8 cellular contexts compared by ENCODE assay signal in the genomic region with DNA sequence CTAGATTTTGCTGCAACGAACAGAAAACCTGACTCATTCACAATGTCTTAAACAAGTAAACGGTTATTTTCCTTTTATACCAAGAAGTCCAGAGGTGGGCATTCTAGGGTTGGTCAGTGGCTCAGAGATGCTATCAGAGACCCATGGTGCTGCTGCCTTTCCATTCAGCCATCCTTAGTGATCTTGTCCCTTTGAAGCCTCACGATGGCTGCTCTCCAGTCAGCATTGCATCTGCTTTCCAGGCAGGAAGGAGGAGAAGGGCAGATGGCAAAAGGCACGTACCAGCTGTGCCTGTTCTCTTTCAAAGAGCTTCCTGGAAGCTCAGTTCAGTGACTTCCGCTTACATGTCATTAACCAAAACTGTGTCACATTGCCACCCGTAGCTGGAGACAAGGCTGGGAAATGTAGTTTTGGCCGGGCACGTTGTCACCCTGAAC. TPM values are rescaled to one million over a fixed set of nuclear protein-coding genes. Genes with fewer than 3 reads are reported as not detected.
DNase-seq lines count a peak whose midpoint lies in the region; ATAC-seq and TF ChIP-seq lines count a peak whose summit lies in the region.

No MANE protein-coding gene starts in this region.

- no peaks in the 10 kb centered on the region for H3K27me3 Mint-ChIP-seq in CD8-positive, alpha-beta memory T cell
- no peaks in the 10 kb centered on the region for H3K27me3 Mint-ChIP-seq in chondrocyte (ENCODE audit: low read depth)

- no peaks in the 10 kb centered on the region for H3K27me3 ChIP-seq in CD8-positive, alpha-beta memory T cell (ENCODE audit: insufficient read depth, low read length, poor library complexity, severe bottlenecking)
- no peaks in the 10 kb centered on the region for H3K27me3 ChIP-seq in HAP-1 (ENCODE audit: low read depth)

- no peak for TF ChIP-seq CTCF in chondrocyte (IDR thresholded peaks at IDR 0.05)

- peak in 4 of 5 donors; percentile 10 to 52 (median 40) for DNase-seq in CD8-positive, alpha-beta memory T cell
- DNase-seq in T-helper 2 cell (peak in 3 of 5 experiments; percentile 11 to 84 (median 30)), chondrocyte (ENCODE audit: low spot score) (no peak), occipital lobe (lab: John Stamatoyannopoulos, UW) (peak; percentile 45), HAP-1 (ENCODE audit: low spot score in 2 of 2) (no peak), OCI-M2 (lab: John Stamatoyannopoulos, UW; ENCODE audit: unreplicated experiment) (no peak)

- H3K4me3 Mint-ChIP-seq in CD8-positive, alpha-beta memory T cell = peak overlapping the region; percentile 53 to 92 (median 86)
- H3K4me3 Mint-ChIP-seq in chondrocyte (ENCODE audit: unreplicated experiment) = peak overlapping the region; percentile 56

- ATAC-seq in GM19395 (IDR thresholded peaks at IDR 0.05; ENCODE audit: unreplicated experiment) (peak; percentile 85), HG03521 (IDR thresholded peaks at IDR 0.05; ENCODE audit: unreplicated experiment) (peak; percentile 85)

- peaks cover 11% of the 10 kb centered on the region for H3K4me1 ChIP-seq in CD8-positive, alpha-beta memory T cell (ENCODE audit: insufficient read depth, low read length)
- H3K4me1 ChIP-seq in HAP-1 = no peaks in the 10 kb centered on the region; the same call in 1 of the 2 replicates

- no peaks in the 10 kb centered on the region for H3K9me3 Mint-ChIP-seq in CD8-positive, alpha-beta memory T cell
- no peaks in the 10 kb centered on the region for H3K9me3 Mint-ChIP-seq in chondrocyte (ENCODE audit: low read depth)

- H3K27ac Mint-ChIP-seq in CD8-positive, alpha-beta memory T cell = peak overlapping the region; percentile 37 to 98 (median 96)
- peak overlapping the region; percentile 51 for H3K27ac Mint-ChIP-seq in chondrocyte (ENCODE audit: unreplicated experiment)

- H3K27ac ChIP-seq in CD8-positive, alpha-beta memory T cell (ENCODE audit: low read depth, low read length) = peak overlapping the region; percentile 18

- H3K9me3 ChIP-seq in CD8-positive, alpha-beta memory T cell (ENCODE audit: low read length) = no peaks in the 10 kb centered on the region
- no peaks in the 10 kb centered on the region for H3K9me3 ChIP-seq in HAP-1

- H3K36me3 ChIP-seq in CD8-positive, alpha-beta memory T cell (ENCODE audit: insufficient read depth, low read length) = no peaks in the 10 kb centered on the region
- H3K36me3 ChIP-seq in HAP-1 (replicated peaks) = no peaks in the 10 kb centered on the region

- POLR2A ChIA-PET in CD8-positive, alpha-beta memory T cell (lab: Charles Lee) = interaction anchor here (0.9 to 1.5 kb wide), 4 partner anchors 29 to 162 kb away, joined by 3 to 10 read pairs (median 4); a partner anchor contains a TSS

- no peaks in the 10 kb centered on the region for H3K36me3 Mint-ChIP-seq in CD8-positive, alpha-beta memory T cell
- no peaks in the 10 kb centered on the region for H3K36me3 Mint-ChIP-seq in chondrocyte (ENCODE audit: low read depth)

- in situ Hi-C loops in HAP-1 (cut with MboI; ENCODE audit: low sequenced_read_pairs) = no loop called here

- peak overlapping the region; percentile 61 for H3K4me3 ChIP-seq in CD8-positive, alpha-beta memory T cell (ENCODE audit: low read length)
- no peak overlapping the region for H3K4me3 ChIP-seq in HAP-1

- CTCF ChIA-PET in CD8-positive, alpha-beta memory T cell (lab: Charles Lee) = interaction anchor here (0.6 to 1.7 kb wide), 3 partner anchors 30 to 161 kb away, joined by 3 to 4 read pairs (median 3); a partner anchor contains a TSS

- peaks cover 13 to 23% (median 21%) of the 10 kb centered on the region in 3 donors for H3K4me1 Mint-ChIP-seq in CD8-positive, alpha-beta memory T cell
- H3K4me1 Mint-ChIP-seq in chondrocyte (ENCODE audit: low read depth) = peaks cover 40% of the 10 kb centered on the region

RNA-seq across cellular contexts. Expression of a gene that starts 30.1 kb away (rescaled TPM):
- total RNA-seq in CD8-positive, alpha-beta memory T cell = 1 to 10 TPM; 6.1 to 7.1 TPM
- 3.9 TPM for polyA plus RNA-seq in CD8-positive, alpha-beta memory T cell
- total RNA-seq in chondrocyte (3.9 to 5.7 TPM (median 4.0 TPM) in 3 replicates), occipital lobe (8.4 TPM)

Comparison
In these comparisons a context has a peak if more than half of its experiments do, and no peak if none do; other contexts are left out.
1. DNase-seq: peak in CD8-positive, alpha-beta memory T cell (4 of 5), T-helper 2 cell (3 of 5) and occipital lobe (single experiment); none in chondrocyte (single experiment), HAP-1 (0 of 2) and OCI-M2 (single experiment).